ENCODE assay signal across 15 cellular contexts in genomic region chr9:123058834-123059233, GRCh38. TPM values are rescaled to one million over a fixed set of nuclear protein-coding genes. Genes with fewer than 3 reads are reported as not detected.
A peak's percentile ranks its signal among the peaks of the same experiment; 100 is the strongest.
DNase-seq lines count a peak whose midpoint lies in the region; ATAC-seq and TF ChIP-seq lines count a peak whose summit lies in the region.
"Had no signal": no experiment of that assay in that cellular context is flagged by ENCODE, and none has a peak within 500 bp of the region (broad histone marks: within the 10 kb centered on the region; RNA-seq: fewer than 3 reads in every experiment).

No MANE protein-coding gene starts in this region.

- no peaks in the 10 kb centered on the region for H3K27me3 Mint-ChIP-seq in stimulated activated naive CD8-positive, alpha-beta T cell treated with anti-CD3 and anti-CD28 coated beads, Interleukin-15, amount 100 ng/mL, for 72 hours

- H3K27ac Mint-ChIP-seq in stimulated activated naive CD8-positive, alpha-beta T cell treated with anti-CD3 and anti-CD28 coated beads, Interleukin-15, amount 100 ng/mL, for 72 hours, result no peak overlapping the region
- H3K27ac Mint-ChIP-seq: nephron progenitor cell had no signal

- no peak for DNase-seq in left ventricle myocardium inferior
- DNase-seq in left cardiac atrium, result no peak
- DNase-seq in choroid plexus epithelial cell (ENCODE audit: low read depth), result peak; percentile 98
- DNase-seq in lung (ENCODE audit: low spot score), result peak; percentile 59
- no peak for DNase-seq in effector CD8-positive, alpha-beta T cell (lab: John Stamatoyannopoulos, UW)
- no peak for DNase-seq in stimulated activated naive CD8-positive, alpha-beta T cell treated with anti-CD3 and anti-CD28 coated beads, Interleukin-15, amount 100 ng/mL, for 72 hours
- DNase-seq: activated naive CD4-positive, alpha-beta T cell treated with Interleukin-2 at 50 U/mL for 16 hours; gastrocnemius medialis; NCI-H1436; NCI-H510A; nephron progenitor cell; RPMI8226; spleen had no signal

- no peaks in the 10 kb centered on the region for H3K9me3 Mint-ChIP-seq in stimulated activated naive CD8-positive, alpha-beta T cell treated with anti-CD3 and anti-CD28 coated beads, Interleukin-15, amount 100 ng/mL, for 72 hours

- H3K9me3 ChIP-seq in left ventricle myocardium inferior (replicated peaks) (no peaks in the 10 kb centered on the region), lung (ENCODE audit: control insufficient read depth in 2 of 2, insufficient read depth in 1 of 2, low read length in 1 of 2) (no peaks in the 10 kb centered on the region)
- H3K9me3 ChIP-seq: gastrocnemius medialis, spleen had no signal

- peaks cover 18% of the 10 kb centered on the region for H3K4me1 ChIP-seq in left ventricle myocardium inferior
- peaks cover under 1 to 2% of the 10 kb centered on the region in 2 donors for H3K4me1 ChIP-seq in lung (ENCODE audit: control insufficient read depth in 2 of 2, insufficient read depth in 2 of 2, low read length in 2 of 2)

- H3K4me3 Mint-ChIP-seq in stimulated activated naive CD8-positive, alpha-beta T cell treated with anti-CD3 and anti-CD28 coated beads, Interleukin-15, amount 100 ng/mL, for 72 hours, result no peak overlapping the region
- H3K4me3 Mint-ChIP-seq: nephron progenitor cell had no signal

- H3K4me1 Mint-ChIP-seq in stimulated activated naive CD8-positive, alpha-beta T cell treated with anti-CD3 and anti-CD28 coated beads, Interleukin-15, amount 100 ng/mL, for 72 hours, result peaks cover 2% of the 10 kb centered on the region
- H3K4me1 Mint-ChIP-seq: nephron progenitor cell had no signal

- H3K27ac ChIP-seq in left ventricle myocardium inferior (replicated peaks), result peak overlapping the region; percentile 0
- H3K27ac ChIP-seq in lung (ENCODE audit: low read depth in 1 of 2, low read length in 1 of 2), result no peak overlapping the region

- 67 to 81% methylated on average over 1 of the region's 1 CpG for WGBS in lung, 2 donors

- no peak overlapping the region for H3K4me3 ChIP-seq in left ventricle myocardium inferior
- H3K4me3 ChIP-seq in choroid plexus epithelial cell (ENCODE audit: low read depth, low read length), result no peak overlapping the region
- H3K4me3 ChIP-seq in lung, result no peak overlapping the region
- H3K4me3 ChIP-seq: gastrocnemius medialis, spleen had no signal

- H3K27me3 ChIP-seq in left ventricle myocardium inferior (ENCODE audit: low read depth) (no peaks in the 10 kb centered on the region), lung (ENCODE audit: control insufficient read depth, insufficient read depth) (no peaks in the 10 kb centered on the region)
- H3K27me3 ChIP-seq: gastrocnemius medialis, spleen had no signal

- intact Hi-C loops in left ventricle myocardium inferior (cut with micrococcal nuclease) (no loop called here), left cardiac atrium (cut with DNase I) (no loop called here)

- H3K36me3 ChIP-seq in left ventricle myocardium inferior (peaks cover 22% of the 10 kb centered on the region), lung (ENCODE audit: control insufficient read depth in 2 of 2, insufficient read depth in 2 of 2, low read length in 2 of 2) (peaks cover 2 to 3% of the 10 kb centered on the region in 2 donors)

- no peak for TF ChIP-seq CTCF in left ventricle myocardium inferior (IDR thresholded peaks at IDR 0.05; ENCODE audit: borderline replicate concordance)
- TF ChIP-seq CTCF in choroid plexus epithelial cell (conservative IDR thresholded peaks at IDR 0.05; ENCODE audit: low read depth, low read length), result no peak
- TF ChIP-seq CTCF in lung (IDR thresholded peaks at IDR 0.05; ENCODE audit: control extremely low read depth, extremely low read depth), result no peak

- ATAC-seq in left cardiac atrium (no peak), lung (ENCODE audit: insufficient read depth, low FRiP score) (peak; percentile 64), GM21529 (IDR thresholded peaks at IDR 0.05; ENCODE audit: unreplicated experiment) (no peak), HG03439 (IDR thresholded peaks at IDR 0.05; ENCODE audit: unreplicated experiment) (no peak)
- ATAC-seq in stimulated activated naive CD8-positive, alpha-beta T cell treated with anti-CD3 and anti-CD28 coated beads, Interleukin-15, amount 100 ng/mL, for 72 hours, result no peak

RNA-seq across cellular contexts. Expression of gene GPR21, which starts 25.4 kb away (rescaled TPM):
- 0.58 TPM for total RNA-seq in left ventricle myocardium inferior
- total RNA-seq in left cardiac atrium, result under 1 TPM; 0.21 to 0.55 TPM
- total RNA-seq in lung, result 1 to 10 TPM; 3.7 to 6.1 TPM
- polyA plus RNA-seq in lung, result under 1 TPM in 1 of 2 donors, not detected in 1; 0.03 TPM

Comparison
In these comparisons a context has a peak if more than half of its experiments do, and no peak if none do; other contexts are left out.
1. DNase-seq: peak in choroid plexus epithelial cell (single experiment) and lung (single experiment); none in left ventricle myocardium inferior (single experiment), left cardiac atrium (single experiment), effector CD8-positive, alpha-beta T cell (single experiment) and stimulated activated naive CD8-positive, alpha-beta T cell treated with anti-CD3 and anti-CD28 coated beads, Interleukin-15, amount 100 ng/mL, for 72 hours (0 of 2).